ENCODE assay signal across 2 cellular contexts in genomic region chr4:6474053-6474568, GRCh38.
TF ChIP-seq lines count a peak whose summit lies in the region.

No MANE protein-coding gene starts in this region.

TF ChIP-seq in HCT116, 20 proteins besides CTCF, POLR2A, EP300 and RAD21:
- no peak for TF ChIP-seq EZH2phosphoT487 (IDR thresholded peaks at IDR 0.05; ENCODE audit: borderline replicate concordance)
- TF ChIP-seq ELF1 (IDR thresholded peaks at IDR 0.05; ENCODE audit: borderline replicate concordance, low read depth): no peak
- TF ChIP-seq YY1 (IDR thresholded peaks at IDR 0.05; ENCODE audit: extremely low read depth, insufficient replicate concordance, low read depth, low read length): peak; percentile 70
TF ChIP-seq in HCT116: peak in this region for 1.

TF ChIP-seq in GM12878, 131 proteins besides CTCF, POLR2A, EP300 and RAD21:
- TF ChIP-seq CEBPZ (IDR thresholded peaks at IDR 0.05; ENCODE audit: low read depth, low read length): no peak
- no peak for TF ChIP-seq MTA2 (IDR thresholded peaks at IDR 0.05; ENCODE audit: low read depth)
- no peak for TF ChIP-seq ZNF622 (IDR thresholded peaks at IDR 0.05)
- TF ChIP-seq HSF1 (IDR thresholded peaks at IDR 0.05; ENCODE audit: low read depth, low read length): no peak
- TF ChIP-seq ZNF207 (IDR thresholded peaks at IDR 0.05; ENCODE audit: borderline replicate concordance): no peak
- no peak for TF ChIP-seq NFYA (IDR thresholded peaks at IDR 0.05; ENCODE audit: borderline replicate concordance, low read depth, low read length)
- no peak for TF ChIP-seq USF1 (IDR thresholded peaks at IDR 0.05; ENCODE audit: borderline replicate concordance, extremely low read length, insufficient read depth, low read depth, low read length)
- no peak for TF ChIP-seq NRF1 (conservative IDR thresholded peaks at IDR 0.05; ENCODE audit: low read depth, low read length)
- TF ChIP-seq SIN3A (IDR thresholded peaks at IDR 0.05; ENCODE audit: low read depth, low read length): no peak
- TF ChIP-seq CUX1 (IDR thresholded peaks at IDR 0.05; ENCODE audit: insufficient replicate concordance, low read depth, low read length): no peak
- TF ChIP-seq EGR1 (IDR thresholded peaks at IDR 0.05; ENCODE audit: borderline replicate concordance in 1 of 2, low read depth in 2 of 2, low read length in 2 of 2): no peak
- TF ChIP-seq RBBP5 (conservative IDR thresholded peaks at IDR 0.05): no peak
- TF ChIP-seq PKNOX1 (IDR thresholded peaks at IDR 0.05): no peak
- no peak for TF ChIP-seq YBX1 (IDR thresholded peaks at IDR 0.05)
- TF ChIP-seq MEF2B (IDR thresholded peaks at IDR 0.05; ENCODE audit: partially characterized antibody, poor library complexity, severe bottlenecking): no peak
- no peak for TF ChIP-seq CHD4 (IDR thresholded peaks at IDR 0.05)
- TF ChIP-seq GABPA (IDR thresholded peaks at IDR 0.05; ENCODE audit: low read depth): no peak
- no peak for TF ChIP-seq POU2F2 (IDR thresholded peaks at IDR 0.05; ENCODE audit: borderline replicate concordance, low read depth, low read length)
- TF ChIP-seq MYB (IDR thresholded peaks at IDR 0.05; ENCODE audit: borderline replicate concordance, low read depth, low read length): no peak
TF ChIP-seq in GM12878: peak in this region for 0.
